In the genomic region with DNA sequence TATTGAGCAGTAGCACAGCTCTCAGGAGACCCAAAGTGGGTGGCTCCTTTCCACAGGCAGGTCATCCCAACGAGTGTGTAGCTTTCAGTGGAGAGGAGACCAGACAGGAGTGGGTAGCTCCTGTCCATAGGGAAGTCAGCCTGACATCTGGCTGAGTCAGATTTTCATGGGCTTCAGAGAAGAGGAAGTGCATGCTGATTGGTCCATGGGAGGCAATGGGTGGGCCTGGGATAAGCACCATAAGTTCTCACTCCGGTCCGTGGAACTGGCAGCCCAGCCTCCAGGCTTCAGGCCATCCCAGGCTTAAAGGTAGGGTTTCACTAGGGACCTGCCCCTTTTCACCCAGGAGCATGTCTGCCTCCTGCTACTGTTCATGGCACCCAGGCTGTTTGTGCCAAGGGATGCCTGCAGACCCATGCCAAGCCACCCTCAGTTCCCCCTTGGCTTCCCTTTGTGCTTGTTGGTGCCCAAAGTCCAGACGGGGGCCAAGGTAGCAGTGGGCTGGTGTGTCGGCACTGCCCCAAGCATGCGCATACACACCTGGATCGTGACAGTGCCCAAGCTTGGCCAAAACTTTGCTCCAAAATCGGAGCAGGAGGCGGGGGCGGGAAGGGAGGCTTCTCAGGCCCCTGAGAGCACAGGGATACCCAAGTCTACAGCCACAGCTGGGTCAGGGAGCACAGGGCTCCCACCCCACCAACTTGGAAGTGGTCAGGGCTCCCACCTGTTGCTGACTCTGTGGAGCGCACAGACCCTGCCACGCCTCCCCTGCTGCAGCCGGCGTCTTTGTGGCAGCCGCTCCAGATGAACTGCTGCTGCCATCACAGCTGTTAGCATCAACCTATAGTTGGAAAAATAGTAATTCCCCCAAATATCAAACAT, we compare ENCODE assay signal across 13 cellular contexts. TPM values are rescaled to one million over a fixed set of nuclear protein-coding genes. Genes with fewer than 3 reads are reported as not detected.
DNase-seq lines count a peak whose midpoint lies in the region; TF ChIP-seq lines count a peak whose summit lies in the region.
"Had no signal": no experiment of that assay in that cellular context is flagged by ENCODE, and none has a peak within 500 bp of the region (broad histone marks: within the 10 kb centered on the region; RNA-seq: fewer than 3 reads in every experiment).

No MANE protein-coding gene starts in this region.

- intact Hi-C loops in dendritic cell treated with granulocyte-macrophage colony-stimulating factor and Interleukin-4, amounts not matched to agents 40 ng/mL and 50 ng/mL, for 4 days (cut with micrococcal nuclease), result no loop called here

- H3K36me3 Mint-ChIP-seq in dendritic cell treated with granulocyte-macrophage colony-stimulating factor and Interleukin-4, amounts not matched to agents 40 ng/mL and 50 ng/mL, for 4 days (ENCODE audit: low read depth), result peaks cover 88% of the 10 kb centered on the region
- H3K36me3 Mint-ChIP-seq in mesothelial cell of epicardium, result peaks cover 42% of the 10 kb centered on the region

- H2AK5ac ChIP-seq in mesendoderm (ENCODE audit: low read length), result no peak overlapping the region

- peaks cover 40% of the 10 kb centered on the region for H3K79me2 ChIP-seq in mesendoderm (ENCODE audit: control insufficient read depth, insufficient read depth, low read length)

- H3K27ac ChIP-seq in mesendoderm (ENCODE audit: low read depth, low read length), result no peak overlapping the region

- no peak overlapping the region for H3K9ac ChIP-seq in mesendoderm (ENCODE audit: low read length)

- no peak overlapping the region for H2BK5ac ChIP-seq in mesendoderm (ENCODE audit: low read length)

- no peak overlapping the region for H3K56ac ChIP-seq in mesendoderm (ENCODE audit: low read length)

- no peak overlapping the region for H4K8ac ChIP-seq in mesendoderm (ENCODE audit: low read depth, low read length)

- H3K4me3 ChIP-seq in mesendoderm (ENCODE audit: low read length), result no peak overlapping the region

- H3K9me3 Mint-ChIP-seq in dendritic cell treated with granulocyte-macrophage colony-stimulating factor and Interleukin-4, amounts not matched to agents 40 ng/mL and 50 ng/mL, for 4 days, result peaks cover 8% of the 10 kb centered on the region
- H3K9me3 Mint-ChIP-seq in mesothelial cell of epicardium, result peaks cover 7% of the 10 kb centered on the region
- H3K9me3 Mint-ChIP-seq: activated naive CD4-positive, alpha-beta T cell treated with anti-CD3 and anti-CD28 coated beads for 36 hours had no signal

- H4K5ac ChIP-seq in mesendoderm (ENCODE audit: low read length), result no peak overlapping the region

- in situ Hi-C loops in G401 (cut with HindIII; ENCODE audit: low sequenced_read_pairs), result no loop called here

- H3K36me3 ChIP-seq in mesendoderm (ENCODE audit: control insufficient read depth, insufficient read depth, low read length), result peaks cover 3% of the 10 kb centered on the region

- no peak overlapping the region for H3K18ac ChIP-seq in mesendoderm (ENCODE audit: low read length)

- H2BK120ac ChIP-seq in mesendoderm (ENCODE audit: low read depth, low read length), result no peak overlapping the region

- H3K4ac ChIP-seq in mesendoderm (ENCODE audit: low read depth, low read length), result no peak overlapping the region

- no peaks in the 10 kb centered on the region for H3K27me3 ChIP-seq in mesendoderm (ENCODE audit: insufficient read depth, low read length, poor library complexity)

- peak; percentile 18 for DNase-seq in EL
- DNase-seq in HT1080 (ENCODE audit: low read depth), result peak; percentile 11
- DNase-seq in mesendoderm, result peak; percentile 46
- DNase-seq in G401 (ENCODE audit: low spot score), result no peak
- no peak for DNase-seq in stimulated activated CD4-positive, alpha-beta T cell treated with anti-CD3 and anti-CD28 coated beads, Interleukin-4, amount 100 ng/mL, for 24 hours
- no peak for DNase-seq in DMS153 (lab: John Stamatoyannopoulos, UW)
- DNase-seq in mesothelial cell of epicardium (ENCODE audit: low spot score in 2 of 2, unreplicated experiment in 2 of 2), result no peak
- DNase-seq: activated naive CD4-positive, alpha-beta T cell treated with anti-CD3 and anti-CD28 coated beads for 36 hours; NCI-H1105 treated with DMSO at 0.1 percent for 48 hours; NCI-H510A treated with DMSO at 0.1 percent for 48 hours; stimulated activated CD4-positive, alpha-beta T cell treated with anti-CD3 and anti-CD28 coated beads, Interleukin-1b, Interleukin-23, amount 100 ng/mL, for 48 hours; stimulated activated naive CD4-positive, alpha-beta T cell had no signal

- H3K4me3 Mint-ChIP-seq in dendritic cell treated with granulocyte-macrophage colony-stimulating factor and Interleukin-4, amounts not matched to agents 40 ng/mL and 50 ng/mL, for 4 days, result no peak overlapping the region
- H3K4me3 Mint-ChIP-seq in mesothelial cell of epicardium, result no peak overlapping the region
- H3K4me3 Mint-ChIP-seq: activated naive CD4-positive, alpha-beta T cell treated with anti-CD3 and anti-CD28 coated beads for 36 hours had no signal

- TF ChIP-seq CTCF in mesothelial cell of epicardium (IDR thresholded peaks at IDR 0.05; ENCODE audit: unreplicated experiment), result no peak

- no peaks in the 10 kb centered on the region for H3K27me3 Mint-ChIP-seq in dendritic cell treated with granulocyte-macrophage colony-stimulating factor and Interleukin-4, amounts not matched to agents 40 ng/mL and 50 ng/mL, for 4 days
- no peaks in the 10 kb centered on the region for H3K27me3 Mint-ChIP-seq in mesothelial cell of epicardium (ENCODE audit: low read depth)

- no peak overlapping the region for H3K4me2 ChIP-seq in mesendoderm (ENCODE audit: low read length)

- H3K23ac ChIP-seq in mesendoderm (ENCODE audit: low read length), result no peak overlapping the region

- peaks cover 23% of the 10 kb centered on the region for H3K79me1 ChIP-seq in mesendoderm (ENCODE audit: low read length)

- H3K27ac Mint-ChIP-seq in dendritic cell treated with granulocyte-macrophage colony-stimulating factor and Interleukin-4, amounts not matched to agents 40 ng/mL and 50 ng/mL, for 4 days, result peak overlapping the region; percentile 76
- no peak overlapping the region for H3K27ac Mint-ChIP-seq in mesothelial cell of epicardium
- H3K27ac Mint-ChIP-seq: activated naive CD4-positive, alpha-beta T cell treated with anti-CD3 and anti-CD28 coated beads for 36 hours had no signal

- H3K4me1 Mint-ChIP-seq in dendritic cell treated with granulocyte-macrophage colony-stimulating factor and Interleukin-4, amounts not matched to agents 40 ng/mL and 50 ng/mL, for 4 days (ENCODE audit: low read depth), result peaks cover 31% of the 10 kb centered on the region
- H3K4me1 Mint-ChIP-seq in mesothelial cell of epicardium, result no peaks in the 10 kb centered on the region

- no peak overlapping the region for H2BK15ac ChIP-seq in mesendoderm (replicated peaks; ENCODE audit: low read depth)

- no CpG with 5 or more reads among the region's 15 CpGs for WGBS in mesendoderm (ENCODE audit: extremely low coverage, insufficient coverage, low lambda C conversion rate)

- no peaks in the 10 kb centered on the region for H3K4me1 ChIP-seq in mesendoderm (ENCODE audit: control insufficient read depth, low read depth, low read length)

RNA-seq across cellular contexts. Expression of a gene that starts 26.4 kb away (rescaled TPM):
- total RNA-seq in HT1080 (2014; rRNA removed; shearing (Covaris generic)), result 80.3 and 84.1 TPM in 2 replicates
- 77.1 and 96.7 TPM in 2 replicates for polyA plus RNA-seq in HT1080 (2015; cell fraction: cytosol; rRNA removed)
- polyA plus RNA-seq in HT1080 (2015; cell fraction: nucleus; rRNA removed), result 235 and 261 TPM in 2 replicates
- polyA plus RNA-seq in mesendoderm (2013, experiment 1 of 2), result 95.2 TPM
- polyA plus RNA-seq in mesendoderm (2013, experiment 2 of 2), result 92.7 TPM
- total RNA-seq in G401 (2014; rRNA removed; shearing (Covaris generic)), result 144 and 189 TPM in 2 replicates
- total RNA-seq in mesothelial cell of epicardium, result 128 to 133 TPM (median 131 TPM) in 3 replicates

RNA-seq across cellular contexts. Expression of a gene that starts 59.3 kb away (rescaled TPM):
- 2.6 and 4.9 TPM in 2 replicates for total RNA-seq in HT1080 (2014; rRNA removed; shearing (Covaris generic))
- polyA plus RNA-seq in HT1080 (2015; cell fraction: cytosol; rRNA removed), result 10.4 and 12.7 TPM in 2 replicates
- 6.8 and 7.0 TPM in 2 replicates for polyA plus RNA-seq in HT1080 (2015; cell fraction: nucleus; rRNA removed)
- polyA plus RNA-seq in mesendoderm (2013, experiment 1 of 2), result 0.56 TPM
- polyA plus RNA-seq in mesendoderm (2013, experiment 2 of 2), result 0.53 TPM
- not detected in 2 replicates for total RNA-seq in G401 (2014; rRNA removed; shearing (Covaris generic))
- total RNA-seq in mesothelial cell of epicardium, result 2.9 to 3.1 TPM (median 2.9 TPM) in 3 replicates

Comparison
In these comparisons a context has a peak if more than half of its experiments do, and no peak if none do; other contexts are left out.
1. DNase-seq: peak in EL (single experiment), HT1080 (single experiment) and mesendoderm (single experiment); none in G401 (single experiment), stimulated activated CD4-positive, alpha-beta T cell treated with anti-CD3 and anti-CD28 coated beads, Interleukin-4, amount 100 ng/mL, for 24 hours (single experiment), DMS153 (single experiment) and mesothelial cell of epicardium (0 of 2).